ENCODE assay signal across 16 cellular contexts in genomic region chr12:116562090-116562489, GRCh38. TPM values are rescaled to one million over a fixed set of nuclear protein-coding genes. Genes with fewer than 3 reads are reported as not detected.
DNase-seq lines count a peak whose midpoint lies in the region; ATAC-seq, FAIRE-seq and TF ChIP-seq lines count a peak whose summit lies in the region.
"Had no signal": no experiment of that assay in that cellular context is flagged by ENCODE, and none has a peak within 500 bp of the region (broad histone marks: within the 10 kb centered on the region; RNA-seq: fewer than 3 reads in every experiment).

No MANE protein-coding gene starts in this region.

- TF ChIP-seq CTCF in HepG2 (CRISPR knock-in tag; IDR thresholded peaks at IDR 0.05) (no peak), right lobe of liver (IDR thresholded peaks at IDR 0.05) (no peak)

- POLR2A ChIA-PET in HepG2 (lab: Yijun Ruan, JAX): no interaction called here

- ATAC-seq in HepG2 (no peak), right lobe of liver (no peak)
- ATAC-seq in stimulated activated memory B cell treated with anti-CD40 and anti-IgM and Interleukin-4, amounts not matched to agents 10 μg/mL and 1 μg/mL and 100 μg/mL, for 72 hours: no peak

- H2AFZ ChIP-seq in HepG2 (ENCODE audit: low read length): no peak overlapping the region

- no TSS peak for BruUV-seq in HepG2 (replicated peaks; lab: Mats Ljungman, UMichigan)

- DNase-seq in HepG2 (ENCODE audit: low spot score): no peak
- no peak for DNase-seq in right lobe of liver
- no peak for DNase-seq in cardiac septum (ENCODE audit: low spot score)
- DNase-seq in effector CD8-positive, alpha-beta T cell (lab: John Stamatoyannopoulos, UW): no peak
- DNase-seq in activated CD4-positive, alpha-beta T cell treated with anti-CD3 and anti-CD28 coated beads, Interleukin-2, amount 50 U/mL, for 48 hours: no peak
- DNase-seq: CD4-positive, alpha-beta memory T cell; DMS79; EL; GDM1; HCEC 1CT; HFFc6 had no signal

- H3K27ac Mint-ChIP-seq in IgD-negative memory B cell: peak overlapping the region in 2 of 3 donors; percentile 5 to 55
- H3K27ac Mint-ChIP-seq in dendritic cell treated with granulocyte-macrophage colony-stimulating factor and Interleukin-4, amounts not matched to agents 40 ng/mL and 50 ng/mL, for 4 days: peak overlapping the region; percentile 96
- H3K27ac Mint-ChIP-seq in stimulated activated memory B cell treated with anti-CD40 and anti-IgM and Interleukin-4, amounts not matched to agents 10 μg/mL and 1 μg/mL and 100 μg/mL, for 72 hours: peak overlapping the region; percentile 100
- H3K27ac Mint-ChIP-seq: HFFc6 had no signal

- no peak overlapping the region for H3K9ac ChIP-seq in HepG2 (ENCODE audit: insufficient read depth, low read depth, low read length)

- CTCF ChIA-PET in HepG2 (lab: Yijun Ruan, JAX; ENCODE audit: low intra/inter-chr PET ratio, low total read pairs): no interaction called here

- H3K4me2 ChIP-seq in HepG2 (ENCODE audit: low read depth, low read length): no peak overlapping the region

- peaks cover 2 to 20% (median 8%) of the 10 kb centered on the region in 3 donors for H3K9me3 Mint-ChIP-seq in IgD-negative memory B cell
- peaks cover 25% of the 10 kb centered on the region for H3K9me3 Mint-ChIP-seq in dendritic cell treated with granulocyte-macrophage colony-stimulating factor and Interleukin-4, amounts not matched to agents 40 ng/mL and 50 ng/mL, for 4 days
- H3K9me3 Mint-ChIP-seq in stimulated activated memory B cell treated with anti-CD40 and anti-IgM and Interleukin-4, amounts not matched to agents 10 μg/mL and 1 μg/mL and 100 μg/mL, for 72 hours: peaks cover 10% of the 10 kb centered on the region

- H3K27me3 Mint-ChIP-seq in IgD-negative memory B cell: no peaks in the 10 kb centered on the region
- H3K27me3 Mint-ChIP-seq in dendritic cell treated with granulocyte-macrophage colony-stimulating factor and Interleukin-4, amounts not matched to agents 40 ng/mL and 50 ng/mL, for 4 days: no peaks in the 10 kb centered on the region
- no peaks in the 10 kb centered on the region for H3K27me3 Mint-ChIP-seq in stimulated activated memory B cell treated with anti-CD40 and anti-IgM and Interleukin-4, amounts not matched to agents 10 μg/mL and 1 μg/mL and 100 μg/mL, for 72 hours
- H3K27me3 Mint-ChIP-seq: CD4-positive, alpha-beta memory T cell had no signal

- TF ChIP-seq RAD21 in HepG2 (CRISPR knock-in tag; IDR thresholded peaks at IDR 0.05): no peak

- H3K27ac ChIP-seq in HepG2 (ENCODE audit: extremely low read length, insufficient read depth, low read length) (no peak overlapping the region), right lobe of liver (no peak overlapping the region)
- H3K27ac ChIP-seq: 22Rv1 had no signal

- intact Hi-C loops in HepG2 (cut with micrococcal nuclease; ENCODE audit: unreplicated experiment) (no loop called here), right lobe of liver (cut with DNase I) (no loop called here), cardiac septum (cut with DNase I) (no loop called here)
- intact Hi-C loops in dendritic cell treated with granulocyte-macrophage colony-stimulating factor and Interleukin-4, amounts not matched to agents 40 ng/mL and 50 ng/mL, for 4 days (cut with micrococcal nuclease): no loop called here

- TF ChIP-seq POLR2A in HepG2 (IDR thresholded peaks at IDR 0.05; ENCODE audit: insufficient read depth in 1 of 2, low read depth in 2 of 2, low read length in 2 of 2): no peak
- no peak for TF ChIP-seq POLR2A in right lobe of liver (IDR thresholded peaks at IDR 0.05)

- H3K4me3 ChIP-seq in HepG2 (replicated peaks in 1 of 3; ENCODE audit: insufficient read depth in 1 of 3, low read depth in 2 of 3, low read length in 3 of 3) (no peak overlapping the region), right lobe of liver (no peak overlapping the region)

- FAIRE-seq in HepG2 (lab: Jason Lieb, UNC): no peak
- FAIRE-seq: HTR-8/SVneo had no signal

- no peaks in the 10 kb centered on the region for H4K20me1 ChIP-seq in HepG2 (ENCODE audit: insufficient read depth, low read length)

- H3K9me3 ChIP-seq in HepG2 (ENCODE audit: low read length): no peaks in the 10 kb centered on the region; the same call in 1 of the 2 replicates
- H3K9me3 ChIP-seq in right lobe of liver: no peaks in the 10 kb centered on the region

- peak overlapping the region in 2 of 4 donors; percentile 15 to 45 for H3K4me3 Mint-ChIP-seq in IgD-negative memory B cell
- H3K4me3 Mint-ChIP-seq in dendritic cell treated with granulocyte-macrophage colony-stimulating factor and Interleukin-4, amounts not matched to agents 40 ng/mL and 50 ng/mL, for 4 days: no peak overlapping the region
- H3K4me3 Mint-ChIP-seq in stimulated activated memory B cell treated with anti-CD40 and anti-IgM and Interleukin-4, amounts not matched to agents 10 μg/mL and 1 μg/mL and 100 μg/mL, for 72 hours: no peak overlapping the region
- H3K4me3 Mint-ChIP-seq: HFFc6 had no signal

- no peak for TF ChIP-seq EP300 in HepG2 (IDR thresholded peaks at IDR 0.05; ENCODE audit: low read depth in 2 of 2, low read length in 2 of 2)
- no peak for TF ChIP-seq EP300 in HepG2 (CRISPR knock-in tag; IDR thresholded peaks at IDR 0.05; ENCODE audit: borderline replicate concordance)

- peaks cover 3% of the 10 kb centered on the region for H3K36me3 Mint-ChIP-seq in IgD-negative memory B cell
- peaks cover 19% of the 10 kb centered on the region for H3K36me3 Mint-ChIP-seq in dendritic cell treated with granulocyte-macrophage colony-stimulating factor and Interleukin-4, amounts not matched to agents 40 ng/mL and 50 ng/mL, for 4 days (ENCODE audit: low read depth)
- H3K36me3 Mint-ChIP-seq in stimulated activated memory B cell treated with anti-CD40 and anti-IgM and Interleukin-4, amounts not matched to agents 10 μg/mL and 1 μg/mL and 100 μg/mL, for 72 hours: peaks cover 18% of the 10 kb centered on the region

- H3K4me1 ChIP-seq in HepG2 (ENCODE audit: insufficient read depth, low read length): peaks cover 16% of the 10 kb centered on the region
- peaks cover 0 to 7% (median 0%) of the 10 kb centered on the region in 4 donors for H3K4me1 ChIP-seq in right lobe of liver

- 51% methylated on average over 7 of the region's 7 CpGs for WGBS in HepG2 (ENCODE audit: low lambda C conversion rate)
- 93% methylated on average over 5 of the region's 7 CpGs for WGBS in right lobe of liver (ENCODE audit: insufficient coverage, low coverage, low lambda C conversion rate, missing lambda C conversion rate)

- no peaks in the 10 kb centered on the region; a peak in 1 of 5 replicates for H3K27me3 ChIP-seq in HepG2 (ENCODE audit: control insufficient read depth in 1 of 2, insufficient read depth in 2 of 2, low read length in 2 of 2)
- no peaks in the 10 kb centered on the region for H3K27me3 ChIP-seq in right lobe of liver

- H3K4me1 Mint-ChIP-seq in IgD-negative memory B cell: peaks cover 11 to 29% (median 20%) of the 10 kb centered on the region in 3 donors
- H3K4me1 Mint-ChIP-seq in dendritic cell treated with granulocyte-macrophage colony-stimulating factor and Interleukin-4, amounts not matched to agents 40 ng/mL and 50 ng/mL, for 4 days (ENCODE audit: low read depth): peaks cover 47% of the 10 kb centered on the region
- peaks cover 35% of the 10 kb centered on the region for H3K4me1 Mint-ChIP-seq in stimulated activated memory B cell treated with anti-CD40 and anti-IgM and Interleukin-4, amounts not matched to agents 10 μg/mL and 1 μg/mL and 100 μg/mL, for 72 hours

- no peaks in the 10 kb centered on the region for H3K79me2 ChIP-seq in HepG2 (ENCODE audit: insufficient read depth, low read length)

- in situ Hi-C loops in HepG2 (cut with HindIII; ENCODE audit: extremely low pct_ligation_motif_present, low pct_unique_long_range_greater_than_20kb): no loop called here

- H3K36me3 ChIP-seq in HepG2 (replicated peaks in 1 of 2; ENCODE audit: control insufficient read depth in 1 of 2, insufficient read depth in 2 of 2, low read length in 2 of 2) (no peaks in the 10 kb centered on the region), right lobe of liver (no peaks in the 10 kb centered on the region)

TF ChIP-seq in HepG2, 621 proteins besides CTCF, POLR2A, EP300 and RAD21 (continues in another document):
- TF ChIP-seq, protein P1, sequence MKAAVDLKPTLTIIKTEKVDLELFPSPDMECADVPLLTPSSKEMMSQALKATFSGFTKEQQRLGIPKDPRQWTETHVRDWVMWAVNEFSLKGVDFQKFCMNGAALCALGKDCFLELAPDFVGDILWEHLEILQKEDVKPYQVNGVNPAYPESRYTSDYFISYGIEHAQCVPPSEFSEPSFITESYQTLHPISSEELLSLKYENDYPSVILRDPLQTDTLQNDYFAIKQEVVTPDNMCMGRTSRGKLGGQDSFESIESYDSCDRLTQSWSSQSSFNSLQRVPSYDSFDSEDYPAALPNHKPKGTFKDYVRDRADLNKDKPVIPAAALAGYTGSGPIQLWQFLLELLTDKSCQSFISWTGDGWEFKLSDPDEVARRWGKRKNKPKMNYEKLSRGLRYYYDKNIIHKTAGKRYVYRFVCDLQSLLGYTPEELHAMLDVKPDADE (CRISPR knock-in tag; IDR thresholded peaks at IDR 0.05): no peak

RNA-seq across cellular contexts. Expression of gene MAP1LC3B2, which starts 2.9 kb away (rescaled TPM):
- total RNA-seq in HepG2 (2016; rRNA removed; fragmentation: Illumina TruSeq; extraction: Trizol) (0.60 and 0.70 TPM in 2 replicates), right lobe of liver (1 to 10 TPM in 1 of 6 experiments, under 1 TPM in 2, not detected in 3; 0.59 to 1.0 (median 0.70) TPM), cardiac septum (1.9 TPM)
- 0.62 TPM in 1 of 2 replicates, not detected in the other for total RNA-seq in HepG2 (2016; cell fraction: cytosol; rRNA removed; fragmentation: Illumina TruSeq; extraction: Trizol; ENCODE audit: low read depth)
- total RNA-seq in HepG2 (2016; cell fraction: insoluble cytoplasmic fraction; rRNA removed; fragmentation: Illumina TruSeq; extraction: Trizol): 0.84 and 0.98 TPM in 2 replicates
- total RNA-seq in HepG2 (2016; cell fraction: membrane; rRNA removed; fragmentation: Illumina TruSeq; extraction: Trizol): not detected in 2 replicates
- total RNA-seq in HepG2 (2016; cell fraction: nucleus; rRNA removed; fragmentation: Illumina TruSeq; extraction: Trizol): 0.81 TPM in 1 of 2 replicates, not detected in the other
- polyA plus RNA-seq in HepG2 (2011; rRNA removed) (2.1 and 2.2 TPM in 2 replicates), IgD-negative memory B cell (6.9 TPM)
- 0.27 and 1.1 TPM in 2 replicates for polyA plus RNA-seq in HepG2 (2011; cell fraction: cytosol; rRNA removed)
- polyA plus RNA-seq in HepG2 (2011; cell fraction: nucleus; rRNA removed): 0.38 TPM in 1 of 2 replicates, not detected in the other
- polyA plus RNA-seq in HepG2 (2012): 6.8 and 8.0 TPM in 2 replicates
- polyA plus RNA-seq in HepG2 (2016; cell fraction: cytosol; fragmentation: Illumina TruSeq; extraction: Trizol; ENCODE audit: low read depth): 0.40 and 1.3 TPM in 2 replicates
- 2.8 and 3.3 TPM in 2 replicates for polyA plus RNA-seq in HepG2 (2016; cell fraction: insoluble cytoplasmic fraction; fragmentation: Illumina TruSeq; extraction: Trizol; ENCODE audit: low read depth)
- polyA plus RNA-seq in HepG2 (2016; cell fraction: membrane; fragmentation: Illumina TruSeq; extraction: Trizol; ENCODE audit: low read depth): 0.83 and 1.4 TPM in 2 replicates
- polyA plus RNA-seq in HepG2 (2016; cell fraction: nucleus; fragmentation: Illumina TruSeq; extraction: Trizol; ENCODE audit: insufficient read depth, low read depth): 1.6 and 1.9 TPM in 2 replicates
- polyA minus RNA-seq in HepG2 (2011; rRNA and poly(A)+ RNA removed; ENCODE audit: low replicate concordance): 0.46 and 0.84 TPM in 2 replicates
- not detected in 2 replicates for polyA minus RNA-seq in HepG2 (2011; cell fraction: cytosol; rRNA and poly(A)+ RNA removed)
- not detected in 2 replicates for polyA minus RNA-seq in HepG2 (2011; cell fraction: nucleus; rRNA and poly(A)+ RNA removed)

Comparison
In these comparisons a context has a peak if more than half of its experiments do, and no peak if none do; other contexts are left out.
1. H3K27ac Mint-ChIP-seq: peak in every context shown above with its lines; median percentile 100 in stimulated activated memory B cell treated with anti-CD40 and anti-IgM and Interleukin-4, amounts not matched to agents 10 μg/mL and 1 μg/mL and 100 μg/mL, for 72 hours; 96 in dendritic cell treated with granulocyte-macrophage colony-stimulating factor and Interleukin-4, amounts not matched to agents 40 ng/mL and 50 ng/mL, for 4 days; 30 in IgD-negative memory B cell.